Comparison of ENCODE assay signal across 30 cellular contexts in the genomic region with DNA sequence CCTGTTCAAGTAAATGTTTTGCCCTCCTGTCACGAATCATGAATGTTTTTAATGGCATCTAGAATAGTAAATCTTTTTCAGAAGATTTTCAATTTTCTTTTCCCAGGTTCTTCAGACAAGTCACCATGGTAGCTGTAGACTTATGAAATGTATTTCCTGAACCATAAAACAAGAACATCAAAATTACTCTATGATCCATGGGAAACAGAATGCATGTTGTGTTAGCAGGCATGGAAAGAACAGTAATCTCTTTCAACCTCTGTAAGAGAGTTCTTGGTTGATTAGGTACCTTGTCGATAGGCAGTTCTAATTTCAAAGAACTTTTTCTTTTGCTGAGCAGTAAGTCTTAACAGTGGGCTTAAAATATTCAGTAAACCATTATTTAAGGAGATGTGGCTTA. TPM values are rescaled to one million over a fixed set of nuclear protein-coding genes. Genes with fewer than 3 reads are reported as not detected.
"Had no signal": no experiment of that assay in that cellular context is flagged by ENCODE, and none has a peak within 500 bp of the region (broad histone marks: within the 10 kb centered on the region; RNA-seq: fewer than 3 reads in every experiment).

No MANE protein-coding gene starts in this region.

- H3K79me2 ChIP-seq: parathyroid adenoma had no signal

- H3K4me3 ChIP-seq: dorsolateral prefrontal cortex, esophagus muscularis mucosa, gastroesophageal sphincter, heart left ventricle, left lung, neural progenitor cell, smooth muscle cell, tibial artery had no signal

- H2AFZ ChIP-seq: neural progenitor cell, parathyroid adenoma had no signal

- H3K27me3 ChIP-seq: dorsolateral prefrontal cortex, esophagus muscularis mucosa, foreskin keratinocyte, gastroesophageal sphincter, heart left ventricle, left lung, neural progenitor cell, tibial artery had no signal

- DNase-seq: dorsolateral prefrontal cortex; effector CD4-positive, alpha-beta T cell; endodermal cell; foreskin keratinocyte; heart left ventricle; hippocampal formation; left cardiac atrium; left lung; mammary epithelial cell; mesendoderm; midbrain; naive thymus-derived CD4-positive, alpha-beta T cell; stimulated activated CD4-positive, alpha-beta T cell treated with anti-CD3 and anti-CD28 coated beads, Interleukin-12 subunit alpha, Interleukin-12 subunit beta, amount 100 ng/mL, for 4 hours; stimulated activated CD4-positive, alpha-beta T cell treated with anti-CD3 and anti-CD28 coated beads, Interleukin-1b, Interleukin-23, amount 100 ng/mL, for 48 hours; stimulated activated CD4-positive, alpha-beta T cell treated with anti-CD3 and anti-CD28 coated beads, Interleukin-4, amount 100 ng/mL, for 1 hour; stimulated activated CD8-positive, alpha-beta memory T cell treated with anti-CD3 and anti-CD28 coated beads, Interleukin-4, amount 100 ng/mL, for 48 hours; stimulated activated naive CD4-positive, alpha-beta T cell; stimulated activated naive CD8-positive, alpha-beta T cell treated with anti-CD3 and anti-CD28 coated beads, Interleukin-15, amount 100 ng/mL, for 72 hours; tibial artery had no signal

- FAIRE-seq: colon, islet of Langerhans, urothelium cell line had no signal

- H3K4me1 ChIP-seq: foreskin keratinocyte, left lung, neural progenitor cell, parathyroid adenoma had no signal

- H3K27ac ChIP-seq: foreskin keratinocyte, neural progenitor cell, parathyroid adenoma, tibial artery had no signal

- ATAC-seq: foreskin keratinocyte; naive thymus-derived CD4-positive, alpha-beta T cell; stimulated activated naive CD8-positive, alpha-beta T cell treated with anti-CD3 and anti-CD28 coated beads, Interleukin-15, amount 100 ng/mL, for 72 hours had no signal

- H3K4me1 Mint-ChIP-seq: nephron had no signal

- H3K4me2 ChIP-seq: neural progenitor cell had no signal

- H3K27ac Mint-ChIP-seq: endodermal cell, nephron, neural progenitor cell had no signal

- H3K27me3 Mint-ChIP-seq: progenitor cell of endocrine pancreas, type B pancreatic cell had no signal

- H3K36me3 ChIP-seq: left lung, neural progenitor cell had no signal

- H3K9me3 ChIP-seq: esophagus muscularis mucosa, gastroesophageal sphincter, heart left ventricle, left lung, tibial artery had no signal

- H3K36me3 Mint-ChIP-seq: neural progenitor cell had no signal

- H3K9ac ChIP-seq: neural progenitor cell, parathyroid adenoma had no signal

- H3K4me3 Mint-ChIP-seq: endodermal cell; naive thymus-derived CD4-positive, alpha-beta T cell; nephron; neural progenitor cell; stimulated activated naive CD8-positive, alpha-beta T cell treated with anti-CD3 and anti-CD28 coated beads, Interleukin-15, amount 100 ng/mL, for 72 hours; type B pancreatic cell had no signal

- H3K9me3 Mint-ChIP-seq: naive thymus-derived CD4-positive, alpha-beta T cell; stimulated activated naive CD8-positive, alpha-beta T cell treated with anti-CD3 and anti-CD28 coated beads, Interleukin-15, amount 100 ng/mL, for 72 hours; type B pancreatic cell had no signal

RNA-seq across cellular contexts. Expression of a gene that starts 17.6 kb away (rescaled TPM):
- polyA plus RNA-seq: naive thymus-derived CD4-positive, alpha-beta T cell had no signal

RNA-seq across cellular contexts. Expression of a gene that starts 22.9 kb away (rescaled TPM):
- polyA plus RNA-seq: naive thymus-derived CD4-positive, alpha-beta T cell had no signal
